In the genomic region with DNA sequence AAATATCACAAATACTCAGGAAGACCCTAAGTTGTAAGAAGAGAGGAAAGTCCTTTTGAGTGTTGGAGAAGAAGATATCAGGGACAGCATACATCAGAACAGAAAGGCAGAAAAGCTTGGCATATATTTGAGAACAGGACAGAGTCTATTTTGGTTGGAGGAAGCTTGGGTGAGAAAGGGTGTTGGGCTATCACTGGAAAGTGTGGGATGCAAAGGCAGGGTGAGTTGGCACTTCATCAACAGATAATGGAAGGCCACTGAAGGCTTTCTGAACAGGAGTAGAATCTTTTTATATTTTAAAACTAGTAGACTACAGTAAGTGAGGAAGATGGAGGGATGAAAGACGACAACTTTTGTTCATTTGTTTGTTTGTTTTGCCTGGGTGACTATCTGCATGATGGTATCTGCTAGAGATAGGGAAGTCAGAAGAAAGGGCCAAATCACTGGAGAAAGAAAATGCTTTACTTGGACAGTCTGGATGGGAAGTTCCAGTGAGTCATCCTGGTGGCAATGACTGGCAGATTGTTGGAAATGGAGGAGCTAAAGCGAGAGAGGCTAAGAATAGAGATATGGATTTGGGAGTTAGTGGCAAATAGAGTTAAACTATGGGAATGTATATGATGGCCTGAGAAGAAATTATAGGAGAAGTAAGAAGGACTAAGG, we compare ENCODE assay signal across 18 cellular contexts. TPM values are rescaled to one million over a fixed set of nuclear protein-coding genes. Genes with fewer than 3 reads are reported as not detected.
DNase-seq lines count a peak whose midpoint lies in the region; ATAC-seq and TF ChIP-seq lines count a peak whose summit lies in the region.
"Had no signal": no experiment of that assay in that cellular context is flagged by ENCODE, and none has a peak within 500 bp of the region (broad histone marks: within the 10 kb centered on the region; RNA-seq: fewer than 3 reads in every experiment).

No MANE protein-coding gene starts in this region.

- H2AK9ac ChIP-seq in IMR-90 (replicated peaks; ENCODE audit: low read depth, low read length, poor library complexity), result no peak overlapping the region

- no peak overlapping the region for H2BK15ac ChIP-seq in IMR-90 (ENCODE audit: low read depth, low read length)

- no peak overlapping the region for H4K5ac ChIP-seq in IMR-90 (ENCODE audit: low read depth, low read length)

- no peak overlapping the region for H3K23ac ChIP-seq in IMR-90 (ENCODE audit: low read depth, low read length)

- H3K36me3 ChIP-seq in IMR-90 (ENCODE audit: control insufficient read depth, insufficient read depth, low read length), result no peaks in the 10 kb centered on the region
- H3K36me3 ChIP-seq: SJSA1, transverse colon, WERI-Rb-1 had no signal

- H3K27ac ChIP-seq in IMR-90 (ENCODE audit: insufficient read depth, low read length), result no peak overlapping the region
- H3K27ac ChIP-seq: SJSA1, WERI-Rb-1 had no signal

- H3K9me3 ChIP-seq in IMR-90 (ENCODE audit: control insufficient read depth, insufficient read depth, low read length), result no peaks in the 10 kb centered on the region
- H3K9me3 ChIP-seq: SJSA1, transverse colon had no signal

- H3K9ac ChIP-seq in IMR-90 (ENCODE audit: low read depth, low read length), result no peak overlapping the region

- intact Hi-C loops in activated CD4-positive, alpha-beta T cell treated with anti-CD3 and anti-CD28 coated beads, Interleukin-2, amount 10 ng/mL, durations not matched to agents 24 days and 14 days (cut with micrococcal nuclease), result loop anchor here (5.0 to 10.0 kb wide), 4 partner anchors 325 to 1097 kb away; a partner anchor contains a TSS
- intact Hi-C loops in IMR-90 (cut with micrococcal nuclease), result no loop called here
- intact Hi-C loops in dendritic cell treated with granulocyte-macrophage colony-stimulating factor and Interleukin-4, amounts not matched to agents 40 ng/mL and 50 ng/mL, for 4 days (cut with micrococcal nuclease), result loop anchor here (5.0 kb wide), 1 partner anchor 232 kb away; a partner anchor contains a TSS

- no peaks in the 10 kb centered on the region for H4K20me1 ChIP-seq in IMR-90 (ENCODE audit: insufficient read depth, low read length)

- no peaks in the 10 kb centered on the region for H3K27me3 Mint-ChIP-seq in activated CD4-positive, alpha-beta T cell treated with anti-CD3 and anti-CD28 coated beads, Interleukin-2, amount 10 ng/mL, durations not matched to agents 24 days and 14 days
- H3K27me3 Mint-ChIP-seq in dendritic cell treated with granulocyte-macrophage colony-stimulating factor and Interleukin-4, amounts not matched to agents 40 ng/mL and 50 ng/mL, for 4 days, result no peaks in the 10 kb centered on the region

- H3K79me1 ChIP-seq in IMR-90 (ENCODE audit: low read depth in 1 of 2, low read length in 2 of 2), result no peaks in the 10 kb centered on the region

- H4K91ac ChIP-seq in IMR-90 (ENCODE audit: insufficient read depth, low read depth, low read length), result no peak overlapping the region

- H3K27me3 ChIP-seq in IMR-90 (ENCODE audit: control insufficient read depth, insufficient read depth, low read length), result peaks cover 4% of the 10 kb centered on the region; the same call in 1 of the 2 replicates
- H3K27me3 ChIP-seq: SJSA1 had no signal

- no peak overlapping the region for H2AK5ac ChIP-seq in IMR-90 (ENCODE audit: low read depth, low read length)

- CTCF ChIA-PET in IMR-90 (lab: Yijun Ruan, JAX), result no interaction called here

- H3K4me1 Mint-ChIP-seq in activated CD4-positive, alpha-beta T cell treated with anti-CD3 and anti-CD28 coated beads, Interleukin-2, amount 10 ng/mL, durations not matched to agents 24 days and 14 days, result peaks cover 75% of the 10 kb centered on the region
- H3K4me1 Mint-ChIP-seq in dendritic cell treated with granulocyte-macrophage colony-stimulating factor and Interleukin-4, amounts not matched to agents 40 ng/mL and 50 ng/mL, for 4 days (ENCODE audit: low read depth), result peaks cover 83% of the 10 kb centered on the region

- 27% methylated on average over 1 of the region's 2 CpGs; no CpG with 5 or more reads in 1 of the 2 experiments for WGBS in IMR-90 (ENCODE audit: extremely low coverage in 2 of 2, insufficient read length in 1 of 2), 2 experiments

- H3K36me3 Mint-ChIP-seq in activated CD4-positive, alpha-beta T cell treated with anti-CD3 and anti-CD28 coated beads, Interleukin-2, amount 10 ng/mL, durations not matched to agents 24 days and 14 days (ENCODE audit: low read depth), result peaks cover 5% of the 10 kb centered on the region
- peaks cover 6% of the 10 kb centered on the region for H3K36me3 Mint-ChIP-seq in dendritic cell treated with granulocyte-macrophage colony-stimulating factor and Interleukin-4, amounts not matched to agents 40 ng/mL and 50 ng/mL, for 4 days (ENCODE audit: low read depth)

- no peaks in the 10 kb centered on the region for H3K9me1 ChIP-seq in IMR-90 (ENCODE audit: insufficient read depth, low read length)

- H3K18ac ChIP-seq in IMR-90 (ENCODE audit: low read depth, low read length), result no peak overlapping the region

- no peak overlapping the region for H4K8ac ChIP-seq in IMR-90 (ENCODE audit: low read depth in 2 of 2, low read length in 2 of 2)

- no TSS peak for BruUV-seq in IMR-90 (replicated peaks; lab: Mats Ljungman, UMichigan)

- peaks cover 11% of the 10 kb centered on the region for H3K9me3 Mint-ChIP-seq in activated CD4-positive, alpha-beta T cell treated with anti-CD3 and anti-CD28 coated beads, Interleukin-2, amount 10 ng/mL, durations not matched to agents 24 days and 14 days
- H3K9me3 Mint-ChIP-seq in dendritic cell treated with granulocyte-macrophage colony-stimulating factor and Interleukin-4, amounts not matched to agents 40 ng/mL and 50 ng/mL, for 4 days, result no peaks in the 10 kb centered on the region

- in situ Hi-C loops in IMR-90 (cut with MboI; ENCODE audit: low sequenced_read_pairs), result no loop called here

- peak overlapping the region; percentile 8 for H3K4me3 Mint-ChIP-seq in activated CD4-positive, alpha-beta T cell treated with anti-CD3 and anti-CD28 coated beads, Interleukin-2, amount 10 ng/mL, durations not matched to agents 24 days and 14 days
- peak overlapping the region; percentile 27 for H3K4me3 Mint-ChIP-seq in dendritic cell treated with granulocyte-macrophage colony-stimulating factor and Interleukin-4, amounts not matched to agents 40 ng/mL and 50 ng/mL, for 4 days

- no peak overlapping the region for H3K4me2 ChIP-seq in IMR-90 (ENCODE audit: low read depth, low read length)

- H2BK5ac ChIP-seq in IMR-90 (ENCODE audit: low read depth, low read length, poor library complexity, severe bottlenecking), result no peak overlapping the region

- no peak overlapping the region for H2AFZ ChIP-seq in IMR-90 (replicated peaks; ENCODE audit: low read length, poor library complexity)

- dilution Hi-C loops in IMR-90 (cut with HindIII; ENCODE audit: low sequenced_read_pairs, unreplicated experiment), result no loop called here

- TF ChIP-seq POLR2A in IMR-90 (IDR thresholded peaks at IDR 0.05; ENCODE audit: low read depth, low read length), result no peak

- H3K4me1 ChIP-seq in IMR-90 (ENCODE audit: control insufficient read depth, insufficient read depth, low read length), result 0 out of 2 replicates have a peak, but pooled peaks cover 2% of the 10 kb centered on the region
- H3K4me1 ChIP-seq: SJSA1 had no signal

- POLR2A ChIA-PET in IMR-90 (lab: Charles Lee; ENCODE audit: unreplicated experiment), result no interaction called here

- TF ChIP-seq CTCF in IMR-90 (conservative IDR thresholded peaks at IDR 0.05; ENCODE audit: low read depth, low read length) (no peak), omental fat pad (IDR thresholded peaks at IDR 0.05) (no peak)

- H3K14ac ChIP-seq in IMR-90 (replicated peaks; ENCODE audit: low read depth, low read length), result no peak overlapping the region

- H3K27ac Mint-ChIP-seq in activated CD4-positive, alpha-beta T cell treated with anti-CD3 and anti-CD28 coated beads, Interleukin-2, amount 10 ng/mL, durations not matched to agents 24 days and 14 days, result peak overlapping the region; percentile 59
- peak overlapping the region; percentile 91 for H3K27ac Mint-ChIP-seq in dendritic cell treated with granulocyte-macrophage colony-stimulating factor and Interleukin-4, amounts not matched to agents 40 ng/mL and 50 ng/mL, for 4 days

- H3K4me3 ChIP-seq in IMR-90 (ENCODE audit: insufficient read depth, low read depth, low read length), result no peak overlapping the region
- H3K4me3 ChIP-seq: SJSA1, transverse colon had no signal

- no peak overlapping the region for H3K56ac ChIP-seq in IMR-90 (ENCODE audit: extremely low read depth, insufficient read depth, low read length)

- H2BK120ac ChIP-seq in IMR-90 (ENCODE audit: low read depth, low read length), result no peak overlapping the region

- TF ChIP-seq RAD21 in IMR-90 (IDR thresholded peaks at IDR 0.05; ENCODE audit: low read length), result no peak

- no peak overlapping the region for H3K4ac ChIP-seq in IMR-90 (ENCODE audit: low read depth, low read length)

- ATAC-seq in IMR-90 (ENCODE audit: low read depth), result no peak
- ATAC-seq in omental fat pad (ENCODE audit: low FRiP score), result peak; percentile 60
- no peak for ATAC-seq in HG03097 (IDR thresholded peaks at IDR 0.05; ENCODE audit: low FRiP score, unreplicated experiment)

- H2BK20ac ChIP-seq in IMR-90 (ENCODE audit: low read depth, low read length), result no peak overlapping the region

- DNase-seq in activated CD4-positive, alpha-beta T cell treated with anti-CD3 and anti-CD28 coated beads, Interleukin-2, amount 10 ng/mL, durations not matched to agents 24 days and 14 days, result peak; percentile 55
- DNase-seq in activated CD4-positive, alpha-beta T cell treated with anti-CD3 and anti-CD28 coated beads, Interleukin-2, amount 50 U/mL, for 1 hour, result no peak
- DNase-seq in IMR-90, result peak; percentile 47
- no peak for DNase-seq in omental fat pad (ENCODE audit: low spot score)
- no peak for DNase-seq in glomerular visceral epithelial cell (ENCODE audit: extremely low spot score)
- DNase-seq in NCI-H526 treated with DMSO at 0.1 percent for 48 hours (lab: John Stamatoyannopoulos, UW), result no peak
- DNase-seq: activated effector memory CD4-positive, alpha-beta T cell treated with Interleukin-2 at 50 U/mL for 16 hours; DMS79 treated with DMSO at 0.1 percent for 48 hours; NCI-H187; NCI-H748 treated with DMSO at 0.1 percent for 48 hours; small intestine; transverse colon; WERI-Rb-1 had no signal

RNA-seq across cellular contexts. Expression of a gene that starts 33.7 kb away (rescaled TPM):
- total RNA-seq in activated CD4-positive, alpha-beta T cell treated with anti-CD3 and anti-CD28 coated beads, Interleukin-2, amount 10 ng/mL, durations not matched to agents 24 days and 14 days, result 0.36 and 0.58 TPM in 2 replicates
- total RNA-seq in IMR-90 (2012; rRNA removed) (under 0.01 TPM in 1 of 2 replicates, not detected in the other), omental fat pad (10 to 100 TPM in 1 of 4 donors, 1 to 10 TPM in 3; 1.9 to 29.8 (median 3.1) TPM)
- not detected in 2 replicates for polyA plus RNA-seq in IMR-90 (2012; rRNA removed)
- 0.01 and 0.13 TPM in 2 replicates for polyA plus RNA-seq in IMR-90 (2012; cell fraction: cytosol; rRNA removed)
- under 0.01 TPM in 1 of 2 replicates, not detected in the other for polyA plus RNA-seq in IMR-90 (2012; cell fraction: nucleus; rRNA removed; ENCODE audit: low replicate concordance)
- total RNA-seq: epithelial cell of proximal tubule, lung microvascular endothelial cell, SJSA1 had no signal

RNA-seq across cellular contexts. Expression of a gene that starts 34.9 kb away (rescaled TPM):
- 26.9 and 29.5 TPM in 2 replicates for total RNA-seq in activated CD4-positive, alpha-beta T cell treated with anti-CD3 and anti-CD28 coated beads, Interleukin-2, amount 10 ng/mL, durations not matched to agents 24 days and 14 days
- total RNA-seq in IMR-90 (2012; rRNA removed) (under 0.01 TPM in 2 replicates), omental fat pad (1 to 10 TPM; 1.2 to 5.3 (median 3.3) TPM)
- 0.09 TPM in 1 of 2 replicates, not detected in the other for polyA plus RNA-seq in IMR-90 (2012; rRNA removed)
- polyA plus RNA-seq in IMR-90 (2012; cell fraction: cytosol; rRNA removed), result 0.01 and 0.04 TPM in 2 replicates
- 0.02 TPM in 1 of 2 replicates, not detected in the other for polyA plus RNA-seq in IMR-90 (2012; cell fraction: nucleus; rRNA removed; ENCODE audit: low replicate concordance)
- total RNA-seq: epithelial cell of proximal tubule, lung microvascular endothelial cell, SJSA1 had no signal

Comparison
In these comparisons a context has a peak if more than half of its experiments do, and no peak if none do; other contexts are left out.
1. DNase-seq: peak in activated CD4-positive, alpha-beta T cell treated with anti-CD3 and anti-CD28 coated beads, Interleukin-2, amount 10 ng/mL, durations not matched to agents 24 days and 14 days (single experiment) and IMR-90 (single experiment); none in activated CD4-positive, alpha-beta T cell treated with anti-CD3 and anti-CD28 coated beads, Interleukin-2, amount 50 U/mL, for 1 hour (single experiment), omental fat pad (single experiment), glomerular visceral epithelial cell (single experiment) and NCI-H526 treated with DMSO at 0.1 percent for 48 hours (single experiment).